ENCODE assay signal across 20 cellular contexts in genomic region chr4:133584714-133585113, GRCh38.
DNase-seq lines count a peak whose midpoint lies in the region; ATAC-seq and TF ChIP-seq lines count a peak whose summit lies in the region.
"Had no signal": no experiment of that assay in that cellular context is flagged by ENCODE, and none has a peak within 500 bp of the region (broad histone marks: within the 10 kb centered on the region; RNA-seq: fewer than 3 reads in every experiment).

No MANE protein-coding gene starts in this region.

- no peak overlapping the region for H3K27ac Mint-ChIP-seq in activated T-helper 17 cell treated with anti-CD3 and anti-CD28 coated beads, Interleukin-2, amount 50 U/mL, for 72 hours
- H3K27ac Mint-ChIP-seq: dendritic cell treated with granulocyte-macrophage colony-stimulating factor and Interleukin-4, amounts not matched to agents 40 ng/mL and 50 ng/mL, for 4 days; T-cell had no signal

- H3K4me1 Mint-ChIP-seq in activated T-helper 17 cell treated with anti-CD3 and anti-CD28 coated beads, Interleukin-2, amount 50 U/mL, for 72 hours, result no peaks in the 10 kb centered on the region
- H3K4me1 Mint-ChIP-seq: T-cell had no signal

- H3K36me3 Mint-ChIP-seq in activated T-helper 17 cell treated with anti-CD3 and anti-CD28 coated beads, Interleukin-2, amount 50 U/mL, for 72 hours (ENCODE audit: low read depth), result no peaks in the 10 kb centered on the region
- H3K36me3 Mint-ChIP-seq: T-cell had no signal

- H3K4me3 Mint-ChIP-seq in activated T-helper 17 cell treated with anti-CD3 and anti-CD28 coated beads, Interleukin-2, amount 50 U/mL, for 72 hours, result no peak overlapping the region
- H3K4me3 Mint-ChIP-seq: dendritic cell treated with granulocyte-macrophage colony-stimulating factor and Interleukin-4, amounts not matched to agents 40 ng/mL and 50 ng/mL, for 4 days; T-cell had no signal

- H3K9me3 Mint-ChIP-seq in activated T-helper 17 cell treated with anti-CD3 and anti-CD28 coated beads, Interleukin-2, amount 50 U/mL, for 72 hours, result peaks cover 9% of the 10 kb centered on the region
- H3K9me3 Mint-ChIP-seq: dendritic cell treated with granulocyte-macrophage colony-stimulating factor and Interleukin-4, amounts not matched to agents 40 ng/mL and 50 ng/mL, for 4 days had no signal

- peak; percentile 42; the same call in 1 of the 3 replicates for ATAC-seq in SK-N-SH treated with all-trans-retinoic acid at 6 μM for 48 hours
- ATAC-seq in activated T-helper 17 cell treated with anti-CD3 and anti-CD28 coated beads, Interleukin-2, amount 50 U/mL, for 72 hours (replicated peaks), result no peak
- no peak for ATAC-seq in GM19467 (IDR thresholded peaks at IDR 0.05; ENCODE audit: unreplicated experiment)
- ATAC-seq: T-cell had no signal

- POLR2A ChIA-PET in HEK293T (lab: Yijun Ruan, JAX), result no interaction called here

- no peaks in the 10 kb centered on the region for H3K27me3 Mint-ChIP-seq in activated T-helper 17 cell treated with anti-CD3 and anti-CD28 coated beads, Interleukin-2, amount 50 U/mL, for 72 hours
- H3K27me3 Mint-ChIP-seq: dendritic cell treated with granulocyte-macrophage colony-stimulating factor and Interleukin-4, amounts not matched to agents 40 ng/mL and 50 ng/mL, for 4 days; T-cell had no signal

- DNase-seq in DMS 273 (lab: John Stamatoyannopoulos, UW; ENCODE audit: unreplicated experiment) (peak; percentile 28), DMS 273 treated with DMSO at 0.1 percent for 48 hours (lab: John Stamatoyannopoulos, UW) (no peak), HEK293T (ENCODE audit: extremely low spot score) (peak; percentile 11), iPS-NIHi7 (ENCODE audit: extremely low spot score) (peak; percentile 45), globus pallidus (ENCODE audit: low spot score) (no peak)
- DNase-seq: activated CD8-positive, alpha-beta memory T cell treated with anti-CD3 and anti-CD28 coated beads, Interleukin-2, amount 50 U/mL, for 48 hours; activated effector memory CD4-positive, alpha-beta T cell treated with anti-CD3 and anti-CD28 coated beads, Interleukin-2, amount 50 U/mL, for 16 hours; foreskin fibroblast; GOT3; islet precursor cell; Kasumi-1; NCI-H1092 treated with DMSO at 0.1 percent for 48 hours; NCI-H2081; NCI-H510A treated with DMSO at 0.1 percent for 48 hours; stimulated activated CD4-positive, alpha-beta T cell treated with anti-CD3 and anti-CD28 coated beads, Interleukin-15, amount 100 ng/mL, for 24 hours; T-cell had no signal

- CTCF ChIA-PET in HEK293T (lab: Yijun Ruan, JAX), result no interaction called here

TF ChIP-seq in HEK293T, 16 proteins besides CTCF, POLR2A, EP300 and RAD21:
- TF ChIP-seq FOXK2 (IDR thresholded peaks at IDR 0.05) (no peak), ZNF384 (IDR thresholded peaks at IDR 0.05) (no peak), BHLHE40 (IDR thresholded peaks at IDR 0.05; ENCODE audit: borderline replicate concordance) (no peak), ELF4 (IDR thresholded peaks at IDR 0.05) (no peak), TARDBP (IDR thresholded peaks at IDR 0.05) (no peak)

TF ChIP-seq in SK-N-SH treated with all-trans-retinoic acid at 6 μM for 48 hours, 23 proteins besides CTCF, POLR2A, EP300 and RAD21:
- no peak for TF ChIP-seq CSDC2 (CRISPR knock-in tag; IDR thresholded peaks at IDR 0.05)
- no peak for TF ChIP-seq ZNF8 (CRISPR knock-in tag; IDR thresholded peaks at IDR 0.05)
- no peak for TF ChIP-seq RARB (CRISPR knock-in tag; IDR thresholded peaks at IDR 0.05)
- no peak for TF ChIP-seq TCF4 (CRISPR knock-in tag; IDR thresholded peaks at IDR 0.05; ENCODE audit: borderline replicate concordance)
- TF ChIP-seq ZNF565 (CRISPR knock-in tag; conservative IDR thresholded peaks at IDR 0.05; ENCODE audit: low read depth), result no peak
- no peak for TF ChIP-seq ESRRG (CRISPR knock-in tag; IDR thresholded peaks at IDR 0.05)
- TF ChIP-seq CREB5 (CRISPR knock-in tag; IDR thresholded peaks at IDR 0.05; ENCODE audit: low read depth), result no peak
- no peak for TF ChIP-seq BACH2 (CRISPR knock-in tag; IDR thresholded peaks at IDR 0.05; ENCODE audit: borderline replicate concordance)
- TF ChIP-seq SNAI2 (CRISPR knock-in tag; IDR thresholded peaks at IDR 0.05), result no peak
- TF ChIP-seq TSHZ2 (CRISPR knock-in tag; IDR thresholded peaks at IDR 0.05), result no peak

Comparison
In these comparisons a context has a peak if more than half of its experiments do, and no peak if none do; other contexts are left out.
1. DNase-seq: peak in DMS 273 (single experiment), HEK293T (single experiment) and iPS-NIHi7 (single experiment); none in DMS 273 treated with DMSO at 0.1 percent for 48 hours (single experiment) and globus pallidus (single experiment).